Comparison of ENCODE assay signal across 9 cellular contexts in the genomic region with DNA sequence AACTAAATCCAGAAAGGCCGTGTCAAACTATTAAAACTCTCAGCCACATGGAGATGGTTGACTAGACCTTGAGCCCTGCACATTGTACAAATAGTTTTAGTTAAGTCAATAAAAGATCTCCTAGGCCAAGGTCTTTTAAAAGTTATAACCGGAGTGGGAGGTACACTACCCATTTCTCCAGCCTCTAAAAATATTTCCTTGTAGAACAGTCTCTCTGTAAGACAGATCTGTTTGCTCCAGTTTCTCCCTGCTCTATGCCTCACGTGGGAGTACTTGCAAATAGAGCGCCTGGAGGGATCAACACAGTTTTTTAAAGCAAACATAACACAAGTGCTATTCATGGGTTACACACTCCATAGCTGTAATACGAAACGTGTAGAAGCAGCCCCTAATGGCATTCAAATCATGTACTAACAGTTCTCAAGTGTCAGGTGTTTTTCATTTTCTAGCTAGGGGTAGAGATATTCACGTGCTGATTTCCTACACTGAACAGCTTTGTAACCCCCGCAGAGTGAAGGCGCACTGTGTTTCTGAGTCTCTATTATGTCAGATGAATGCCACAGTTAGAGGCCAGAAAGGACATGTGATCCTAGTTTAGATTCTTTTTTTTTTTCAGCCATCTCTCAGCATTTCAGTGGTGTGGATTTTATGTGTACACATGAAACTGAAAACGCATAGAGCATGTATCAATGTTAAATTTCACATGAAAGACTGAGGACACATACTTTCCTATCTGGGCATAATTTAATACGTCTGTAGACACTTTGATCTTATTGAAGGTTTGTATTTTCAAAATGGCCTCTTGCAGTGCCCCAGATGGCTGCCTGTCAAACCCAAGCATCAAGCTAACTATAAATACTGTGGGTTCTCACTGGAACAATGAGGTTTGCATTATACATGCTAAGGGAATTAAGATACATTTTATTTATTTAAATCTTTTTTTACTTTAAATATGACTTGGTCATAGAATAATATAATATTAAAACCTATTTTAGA.
A peak's percentile ranks its signal among the peaks of the same experiment; 100 is the strongest.
DNase-seq lines count a peak whose midpoint lies in the region; ATAC-seq lines count a peak whose summit lies in the region.
"Had no signal": no experiment of that assay in that cellular context is flagged by ENCODE, and none has a peak within 500 bp of the region (broad histone marks: within the 10 kb centered on the region; RNA-seq: fewer than 3 reads in every experiment).

No MANE protein-coding gene starts in this region.

- peak overlapping the region; percentile 62 for H3K27ac ChIP-seq in substantia nigra (ENCODE audit: low read depth, low read length, poor library complexity, severe bottlenecking)

- no peak for ATAC-seq in GM21619 (IDR thresholded peaks at IDR 0.05; ENCODE audit: unreplicated experiment)
- ATAC-seq: HCT116 had no signal

- DNase-seq in NCI-H1436 (lab: John Stamatoyannopoulos, UW) (peak; percentile 95), SHP77 treated with DMSO at 0.1 percent for 48 hours (lab: John Stamatoyannopoulos, UW) (peak; percentile 90), islet precursor cell (peak; percentile 50), substantia nigra (lab: John Stamatoyannopoulos, UW) (peak in 5 of 49 donors; percentile 2 to 30 (median 10)), NCI-H1694 treated with DMSO at 0.1 percent for 48 hours (lab: John Stamatoyannopoulos, UW) (no peak)
- DNase-seq in stimulated activated CD4-positive, alpha-beta T cell treated with anti-CD3 and anti-CD28 coated beads, Interleukin-1b, Interleukin-23, amount 100 ng/mL, for 48 hours = no peak
- DNase-seq: stimulated activated CD4-positive, alpha-beta T cell treated with anti-CD3 and anti-CD28 coated beads, Interleukin-2, amount 100 ng/mL, for 48 hours had no signal

Comparison
In these comparisons a context has a peak if more than half of its experiments do, and no peak if none do; other contexts are left out.
1. DNase-seq: peak in NCI-H1436 (single experiment), SHP77 treated with DMSO at 0.1 percent for 48 hours (single experiment) and islet precursor cell (single experiment); none in stimulated activated CD4-positive, alpha-beta T cell treated with anti-CD3 and anti-CD28 coated beads, Interleukin-1b, Interleukin-23, amount 100 ng/mL, for 48 hours (single experiment) and NCI-H1694 treated with DMSO at 0.1 percent for 48 hours (single experiment).